25 cellular contexts compared by ENCODE assay signal in genomic region chr20:54276577-54277169, GRCh38.
DNase-seq lines count a peak whose midpoint lies in the region; ATAC-seq and TF ChIP-seq lines count a peak whose summit lies in the region.
"Had no signal": no experiment of that assay in that cellular context is flagged by ENCODE, and none has a peak within 500 bp of the region (broad histone marks: within the 10 kb centered on the region; RNA-seq: fewer than 3 reads in every experiment).

No MANE protein-coding gene starts in this region.

- H3K27ac ChIP-seq in RWPE2 (ENCODE audit: poor library complexity, severe bottlenecking) (no peak overlapping the region), esophagus (ENCODE audit: low read depth in 2 of 2, low read length in 1 of 2) (peak overlapping the region; percentile 47 to 80), Peyer's patch (no peak overlapping the region)
- H3K27ac ChIP-seq: SJCRH30 had no signal

- DNase-seq in HT-29 (ENCODE audit: low spot score) (peak; percentile 69), RWPE2 (ENCODE audit: low spot score) (no peak), renal cortical epithelial cell (ENCODE audit: low read depth) (peak; percentile 24), Peyer's patch (no peak)
- DNase-seq in activated CD4-positive, alpha-beta T cell treated with anti-CD3 and anti-CD28 coated beads, Interleukin-2, amount 50 U/mL, for 4 hours: no peak
- DNase-seq in activated CD8-positive, alpha-beta memory T cell treated with anti-CD3 and anti-CD28 coated beads, Interleukin-2, amount 50 U/mL, for 48 hours: no peak
- DNase-seq in stimulated activated naive CD4-positive, alpha-beta T cell treated with Interleukin-2 at 50 U/mL for 16 hours (lab: John Stamatoyannopoulos, UW): no peak
- DNase-seq: BE2C, EL, GF-D8, H9, HFFc6, MG63, NCI-H1417, NCI-H1694 treated with DMSO at 0.1 percent for 48 hours, NCI-H2081 treated with DMSO at 0.1 percent for 48 hours, NCI-H2171 treated with DMSO at 0.1 percent for 48 hours, NCI-H446, NCI-H526 treated with DMSO at 0.1 percent for 48 hours, OCI-M1, RPMI8226, SJCRH30 had no signal

- 71 to 77% methylated on average over 4 of the region's 4 CpGs for WGBS in esophagus, 2 donors

- no peak overlapping the region for H3K4me3 ChIP-seq in RWPE2 (ENCODE audit: severe bottlenecking)
- H3K4me3 ChIP-seq in esophagus (ENCODE audit: low read depth in 1 of 2, low read length in 2 of 2): no peak overlapping the region
- no peak overlapping the region for H3K4me3 ChIP-seq in Peyer's patch
- H3K4me3 ChIP-seq: K562, MG63, SJCRH30 had no signal

- no peaks in the 10 kb centered on the region for H3K27me3 ChIP-seq in RWPE2 (ENCODE audit: insufficient read depth, poor library complexity, severe bottlenecking)
- H3K27me3 ChIP-seq in esophagus (ENCODE audit: control insufficient read depth in 1 of 2, insufficient read depth in 2 of 2, low read length in 2 of 2): no peaks in the 10 kb centered on the region
- H3K27me3 ChIP-seq in Peyer's patch: no peaks in the 10 kb centered on the region
- H3K27me3 ChIP-seq: MG63 had no signal

- H3K9me3 ChIP-seq in RWPE2 (ENCODE audit: severe bottlenecking) (no peaks in the 10 kb centered on the region), esophagus (ENCODE audit: control insufficient read depth in 2 of 2, insufficient read depth in 1 of 2, low read depth in 1 of 2, low read length in 1 of 2) (no peaks in the 10 kb centered on the region), Peyer's patch (no peaks in the 10 kb centered on the region)
- H3K9me3 ChIP-seq: BE2C, MG63, SJCRH30 had no signal

- peak; percentile 40 for ATAC-seq in RWPE2 (ENCODE audit: low read depth)
- ATAC-seq: HepG2, K562 had no signal

- TF ChIP-seq POLR2A in Peyer's patch (IDR thresholded peaks at IDR 0.05): no peak

- no peak for TF ChIP-seq CTCF in RWPE2 (IDR thresholded peaks at IDR 0.05; ENCODE audit: poor library complexity, severe bottlenecking)
- no peak for TF ChIP-seq CTCF in Peyer's patch (IDR thresholded peaks at IDR 0.05)

- H3K4me1 ChIP-seq in RWPE2 (ENCODE audit: insufficient read depth, poor library complexity, severe bottlenecking) (no peaks in the 10 kb centered on the region), esophagus (ENCODE audit: control insufficient read depth in 2 of 2, insufficient read depth in 2 of 2, low read length in 1 of 2) (no peaks in the 10 kb centered on the region), Peyer's patch (no peaks in the 10 kb centered on the region)
- H3K4me1 ChIP-seq: BE2C, SJCRH30 had no signal

- H3K36me3 ChIP-seq in RWPE2 (ENCODE audit: low read depth) (no peaks in the 10 kb centered on the region), esophagus (ENCODE audit: control insufficient read depth in 2 of 2, insufficient read depth in 2 of 2, low read length in 1 of 2) (no peaks in the 10 kb centered on the region), Peyer's patch (no peaks in the 10 kb centered on the region)
- H3K36me3 ChIP-seq: BE2C, MG63, SJCRH30 had no signal

Comparison
In these comparisons a context has a peak if more than half of its experiments do, and no peak if none do; other contexts are left out.
1. DNase-seq: peak in HT-29 (single experiment) and renal cortical epithelial cell (single experiment); none in RWPE2 (single experiment), Peyer's patch (0 of 3), activated CD4-positive, alpha-beta T cell treated with anti-CD3 and anti-CD28 coated beads, Interleukin-2, amount 50 U/mL, for 4 hours (0 of 2), activated CD8-positive, alpha-beta memory T cell treated with anti-CD3 and anti-CD28 coated beads, Interleukin-2, amount 50 U/mL, for 48 hours (single experiment) and stimulated activated naive CD4-positive, alpha-beta T cell treated with Interleukin-2 at 50 U/mL for 16 hours (single experiment).
2. H3K27ac ChIP-seq: peak in esophagus (2 of 2); none in RWPE2 (single experiment) and Peyer's patch (0 of 4).